8 cellular contexts compared by ENCODE assay signal in genomic region chr4:118353452-118353851, GRCh38. TPM values are rescaled to one million over a fixed set of nuclear protein-coding genes. Genes with fewer than 3 reads are reported as not detected.
DNase-seq lines count a peak whose midpoint lies in the region; ATAC-seq and TF ChIP-seq lines count a peak whose summit lies in the region.

No MANE protein-coding gene starts in this region.

- peaks cover 61 to 81% (median 77%) of the 10 kb centered on the region in 3 donors for H3K27me3 Mint-ChIP-seq in CD14-positive monocyte (ENCODE audit: low read depth in 3 of 3)
- H3K27me3 Mint-ChIP-seq in chondrocyte (ENCODE audit: low read depth): peaks cover 8% of the 10 kb centered on the region
- peaks cover 57 to 95% (median 72%) of the 10 kb centered on the region in 5 donors for H3K27me3 Mint-ChIP-seq in naive thymus-derived CD8-positive, alpha-beta T cell

- H3K4me3 Mint-ChIP-seq in CD14-positive monocyte (peak overlapping the region; percentile 57 to 88), chondrocyte (ENCODE audit: unreplicated experiment) (peak overlapping the region; percentile 76)
- peak overlapping the region; percentile 59 to 89 (median 82) for H3K4me3 Mint-ChIP-seq in naive thymus-derived CD8-positive, alpha-beta T cell

- H3K27ac Mint-ChIP-seq in CD14-positive monocyte: peak overlapping the region in 1 of 7 donors; percentile 41
- no peak overlapping the region for H3K27ac Mint-ChIP-seq in chondrocyte (ENCODE audit: unreplicated experiment)
- peak overlapping the region in 1 of 10 donors; percentile 23 for H3K27ac Mint-ChIP-seq in naive thymus-derived CD8-positive, alpha-beta T cell

- POLR2A ChIA-PET in naive thymus-derived CD8-positive, alpha-beta T cell (lab: Charles Lee): no interaction called here

- peaks cover 12% of the 10 kb centered on the region for H3K4me1 Mint-ChIP-seq in CD14-positive monocyte
- peaks cover 34% of the 10 kb centered on the region for H3K4me1 Mint-ChIP-seq in chondrocyte (ENCODE audit: low read depth)
- H3K4me1 Mint-ChIP-seq in naive thymus-derived CD8-positive, alpha-beta T cell: peaks cover 13 to 19% (median 15%) of the 10 kb centered on the region in 4 donors

- 0 out of 2 replicates have a peak overlapping the region, but pooled peaks have one; percentile 42 for H3K4me3 ChIP-seq in HL-60 (replicated peaks; ENCODE audit: insufficient read depth, low read length)

- H3K27me3 ChIP-seq in HL-60 (ENCODE audit: insufficient read depth, poor library complexity, severe bottlenecking): no peaks in the 10 kb centered on the region

- H3K27ac ChIP-seq in HL-60 (replicated peaks): no peak overlapping the region

- TF ChIP-seq CTCF in CD14-positive monocyte (IDR thresholded peaks at IDR 0.05) (no peak), HL-60 (IDR thresholded peaks at IDR 0.05; ENCODE audit: insufficient read depth, low read length) (no peak), chondrocyte (IDR thresholded peaks at IDR 0.05) (no peak)

- intact Hi-C loops in CD14-positive monocyte (cut with micrococcal nuclease): loop anchor here in 1 of 2 donors (5.0 kb wide), 1 partner anchor 71 kb away; no protein-coding TSS in a partner anchor

- H3K36me3 Mint-ChIP-seq in CD14-positive monocyte (peaks cover 0 to 14% of the 10 kb centered on the region in 2 donors), chondrocyte (ENCODE audit: low read depth) (no peaks in the 10 kb centered on the region)
- peaks cover 0 to 2% (median 0%) of the 10 kb centered on the region in 3 donors for H3K36me3 Mint-ChIP-seq in naive thymus-derived CD8-positive, alpha-beta T cell

- peak; percentile 6 to 12 for ATAC-seq in naive thymus-derived CD8-positive, alpha-beta T cell

- H3K9me3 Mint-ChIP-seq in CD14-positive monocyte (peaks cover 0 to 9% (median 5%) of the 10 kb centered on the region in 7 donors), chondrocyte (ENCODE audit: low read depth) (no peaks in the 10 kb centered on the region)
- H3K9me3 Mint-ChIP-seq in naive thymus-derived CD8-positive, alpha-beta T cell: no peaks in the 10 kb centered on the region

- DNase-seq in CD14-positive monocyte (ENCODE audit: low spot score) (no peak), HL-60 (ENCODE audit: low read depth in 1 of 2, low spot score in 1 of 2) (no peak), chondrocyte (ENCODE audit: low spot score) (no peak), NCI-H128 (lab: John Stamatoyannopoulos, UW; ENCODE audit: unreplicated experiment) (no peak), cerebellar cortex (ENCODE audit: low spot score) (no peak)
- DNase-seq in naive thymus-derived CD8-positive, alpha-beta T cell: no peak
- no peak for DNase-seq in central memory CD4-positive, alpha-beta T cell
- DNase-seq in activated CD8-positive, alpha-beta memory T cell treated with anti-CD3 and anti-CD28 coated beads, Interleukin-2, amount 50 U/mL, for 48 hours: no peak

RNA-seq across cellular contexts. Expression of gene PRSS12, which starts 0.6 kb away (rescaled TPM):
- polyA plus RNA-seq in CD14-positive monocyte: not detected
- 8.9 to 15.3 TPM (median 15.1 TPM) in 3 replicates for total RNA-seq in chondrocyte
- not detected for total RNA-seq in naive thymus-derived CD8-positive, alpha-beta T cell
- under 1 TPM in 1 of 3 donors, not detected in 2; 0.09 TPM for polyA plus RNA-seq in naive thymus-derived CD8-positive, alpha-beta T cell
